In genomic region chr2:110997646-110998045, GRCh38 we compare ENCODE assay signal across 23 cellular contexts.
"Had no signal": no experiment of that assay in that cellular context is flagged by ENCODE, and none has a peak within 500 bp of the region (broad histone marks: within the 10 kb centered on the region; RNA-seq: fewer than 3 reads in every experiment).

No MANE protein-coding gene starts in this region.

- H3K4me1 ChIP-seq: prostate gland, right atrium auricular region had no signal

- H3K27ac ChIP-seq: epithelial cell of prostate, gastrocnemius medialis, left lung, prostate gland, right atrium auricular region, stomach, tibial artery had no signal

- ATAC-seq: esophagus mucosa; gastrocnemius medialis; naive thymus-derived CD8-positive, alpha-beta T cell; sciatic nerve had no signal

- DNase-seq: effector CD8-positive, alpha-beta T cell; endodermal cell; foreskin fibroblast; gastrocnemius medialis; head of caudate nucleus; left lung; midbrain; naive thymus-derived CD8-positive, alpha-beta T cell; nephron progenitor cell; nucleus accumbens; stimulated activated CD4-positive, alpha-beta T cell treated with anti-CD3 and anti-CD28 coated beads, Interleukin-12 subunit alpha, Interleukin-12 subunit beta, amount 100 ng/mL, for 4 hours; stimulated activated CD4-positive, alpha-beta T cell treated with anti-CD3 and anti-CD28 coated beads, Interleukin-1b, Interleukin-23, amount 100 ng/mL, for 48 hours; stimulated activated CD4-positive, alpha-beta T cell treated with anti-CD3 and anti-CD28 coated beads, Interleukin-4, amount 100 ng/mL, for 1 hour; stimulated activated CD8-positive, alpha-beta memory T cell treated with anti-CD3 and anti-CD28 coated beads, Interleukin-4, amount 100 ng/mL, for 48 hours; stimulated activated naive CD4-positive, alpha-beta T cell; stomach; tibial artery had no signal

- H3K27me3 ChIP-seq: gastrocnemius medialis, left lung, right atrium auricular region, stomach had no signal

- H3K9me3 ChIP-seq: gastrocnemius medialis, left lung, prostate gland, right atrium auricular region, stomach, tibial artery had no signal

- H3K36me3 ChIP-seq: gastrocnemius medialis, left lung, prostate gland, right atrium auricular region, stomach, tibial artery had no signal

- H3K4me3 ChIP-seq: gastrocnemius medialis, left lung, prostate gland, right atrium auricular region, smooth muscle cell, stomach, tibial artery had no signal

- H3K4me2 ChIP-seq: smooth muscle cell had no signal
